In the genomic region with DNA sequence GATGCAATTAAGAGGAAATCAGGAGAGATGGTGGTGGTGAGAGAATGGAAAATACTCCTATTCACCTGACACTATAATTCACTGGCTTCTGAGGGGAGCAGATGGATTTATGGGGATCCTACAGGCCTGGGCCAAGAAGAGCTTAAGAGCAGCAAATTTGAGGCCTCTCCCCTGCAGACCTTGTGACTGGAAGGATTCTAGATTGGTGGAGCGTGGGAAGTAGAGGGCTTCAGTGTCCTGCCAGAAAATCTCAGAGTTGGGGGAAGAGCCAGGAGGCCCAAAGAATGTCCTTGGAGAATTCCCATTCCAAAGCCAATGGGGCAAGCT, we compare ENCODE assay signal across 18 cellular contexts. TPM values are rescaled to one million over a fixed set of nuclear protein-coding genes. Genes with fewer than 3 reads are reported as not detected.
DNase-seq lines count a peak whose midpoint lies in the region; ATAC-seq and TF ChIP-seq lines count a peak whose summit lies in the region.
"Had no signal": no experiment of that assay in that cellular context is flagged by ENCODE, and none has a peak within 500 bp of the region (broad histone marks: within the 10 kb centered on the region; RNA-seq: fewer than 3 reads in every experiment).

No MANE protein-coding gene starts in this region.

- POLR2A ChIA-PET in PC-9 (lab: Charles Lee; ENCODE audit: unreplicated experiment), result no interaction called here

- no peak overlapping the region for H2AFZ ChIP-seq in PC-9

- intact Hi-C loops in PC-9 (cut with micrococcal nuclease; ENCODE audit: unreplicated experiment) (no loop called here), left lung (cut with DNase I) (no loop called here)

- H3K9me2 ChIP-seq in PC-9 (ENCODE audit: insufficient read depth), result no peaks in the 10 kb centered on the region

- H3K27ac ChIP-seq in PC-9 (no peak overlapping the region), left lung (no peak overlapping the region), foreskin keratinocyte (no peak overlapping the region)
- H3K27ac ChIP-seq: upper lobe of left lung had no signal

- H3K4me2 ChIP-seq in PC-9, result peak overlapping the region; percentile 51

- BruUV-seq in PC-9 (replicated peaks; lab: Mats Ljungman, UMichigan), result no TSS peak

- H3K4me1 ChIP-seq in PC-9 (replicated peaks; ENCODE audit: insufficient read depth) (peaks cover 21% of the 10 kb centered on the region), left lung (no peaks in the 10 kb centered on the region), foreskin keratinocyte (peaks cover 6% of the 10 kb centered on the region)
- H3K4me1 ChIP-seq: upper lobe of left lung had no signal

- H3K36me3 ChIP-seq in PC-9 (ENCODE audit: low read depth) (no peaks in the 10 kb centered on the region), left lung (no peaks in the 10 kb centered on the region)
- H3K36me3 ChIP-seq: upper lobe of left lung had no signal

- TF ChIP-seq CTCF in PC-9 (conservative IDR thresholded peaks at IDR 0.05) (no peak), left lung (IDR thresholded peaks at IDR 0.05) (no peak), foreskin keratinocyte (conservative IDR thresholded peaks at IDR 0.05) (no peak)

- H3K9me3 ChIP-seq in PC-9 (ENCODE audit: insufficient read depth, low read depth), result no peaks in the 10 kb centered on the region
- no peaks in the 10 kb centered on the region for H3K9me3 ChIP-seq in left lung
- H3K9me3 ChIP-seq: upper lobe of left lung had no signal

- in situ Hi-C loops in ACHN (cut with HindIII; ENCODE audit: low pct_ligation_motif_present, low pct_unique_long_range_greater_than_20kb, low sequenced_read_pairs), result no loop called here

- DNase-seq in ACHN, result peak; percentile 58
- DNase-seq in PC-9, result no peak
- DNase-seq in left lung, result no peak
- DNase-seq in skeletal muscle cell (ENCODE audit: low read depth), result peak; percentile 47
- DNase-seq in foreskin keratinocyte, result no peak
- no peak for DNase-seq in stimulated activated CD4-positive, alpha-beta T cell treated with anti-CD3 and anti-CD28 coated beads, Interleukin-4, amount 100 ng/mL, for 4 hours
- DNase-seq in activated CD8-positive, alpha-beta memory T cell treated with anti-CD3 and anti-CD28 coated beads, Interleukin-2, amount 50 U/mL, for 48 hours, result no peak
- DNase-seq in AG08395 (ENCODE audit: low spot score), result no peak
- DNase-seq: activated B cell treated with CpG ODN at 0.5 μM for 24 hours; activated effector memory CD4-positive, alpha-beta T cell treated with Interleukin-2 at 50 U/mL for 16 hours; foreskin melanocyte; MV-4-11; NCI-H2081 treated with DMSO at 0.1 percent for 48 hours; SIG-M5; stimulated activated naive B cell treated with anti-CD40 and anti-IgM and Interleukin-4, amounts not matched to agents 10 μg/mL and 1 μg/mL and 100 μg/mL, for 72 hours had no signal

- CTCF ChIA-PET in PC-9 (lab: Charles Lee), result no interaction called here

- H3K4me3 ChIP-seq in PC-9, result no peak overlapping the region
- H3K4me3 ChIP-seq in left lung, result no peak overlapping the region
- H3K4me3 ChIP-seq in skeletal muscle cell (ENCODE audit: low read depth, low read length), result no peak overlapping the region
- H3K4me3 ChIP-seq: upper lobe of left lung had no signal

- peak; percentile 29 for ATAC-seq in left lung
- ATAC-seq in foreskin keratinocyte, result no peak
- ATAC-seq: left lobe of liver; stimulated activated naive B cell treated with anti-CD40 and anti-IgM and Interleukin-4, amounts not matched to agents 10 μg/mL and 1 μg/mL and 100 μg/mL, for 72 hours had no signal

- no peaks in the 10 kb centered on the region for H4K20me1 ChIP-seq in PC-9 (ENCODE audit: insufficient read depth)

- no peaks in the 10 kb centered on the region for H3K79me2 ChIP-seq in PC-9 (ENCODE audit: low read depth)

- H3F3A ChIP-seq in PC-9 (ENCODE audit: insufficient read depth, low read depth), result no peaks in the 10 kb centered on the region

- H3K27me3 ChIP-seq in PC-9 (ENCODE audit: insufficient read depth, low read depth) (no peaks in the 10 kb centered on the region), left lung (peaks cover 0 to 17% of the 10 kb centered on the region in 2 donors), foreskin keratinocyte (peaks cover 23% of the 10 kb centered on the region)
- H3K27me3 ChIP-seq: upper lobe of left lung had no signal

RNA-seq across cellular contexts. Expression of gene IGFN1, which starts 1.8 kb away (rescaled TPM):
- total RNA-seq in PC-9 (2021), result 4.3 TPM in 2 replicates
- total RNA-seq in left lung, result 1 to 10 TPM in 1 of 2 donors, under 1 TPM in 1; 0.97 to 3.0 TPM
- not detected in 2 replicates for total RNA-seq in foreskin keratinocyte
- polyA plus RNA-seq in foreskin keratinocyte, result not detected in 2 replicates
- total RNA-seq: activated B cell treated with CpG ODN at 0.5 μM for 24 hours; left lobe of liver; T-helper 2 cell treated with Interferon-gamma antibody and Interleukin-4, amounts not matched to agents 100 ng/mL and 5 ng/mL, for 36 hours had no signal

RNA-seq across cellular contexts. Expression of gene TMEM9, which starts 38.2 kb away (rescaled TPM):
- total RNA-seq in PC-9 (2021) (92.9 and 94.3 TPM in 2 replicates), left lung (10 to 100 TPM; 64.0 to 74.3 TPM), foreskin keratinocyte (35.2 and 48.1 TPM in 2 replicates)
- 52.1 and 71.2 TPM in 2 replicates for polyA plus RNA-seq in foreskin keratinocyte

Comparison
In these comparisons a context has a peak if more than half of its experiments do, and no peak if none do; other contexts are left out.
1. DNase-seq: peak in ACHN (single experiment) and skeletal muscle cell (single experiment); none in PC-9 (0 of 2), left lung (0 of 2), foreskin keratinocyte (0 of 2), stimulated activated CD4-positive, alpha-beta T cell treated with anti-CD3 and anti-CD28 coated beads, Interleukin-4, amount 100 ng/mL, for 4 hours (0 of 2), activated CD8-positive, alpha-beta memory T cell treated with anti-CD3 and anti-CD28 coated beads, Interleukin-2, amount 50 U/mL, for 48 hours (single experiment) and AG08395 (single experiment).